Comparison of ENCODE assay signal across 27 cellular contexts in the genomic region with DNA sequence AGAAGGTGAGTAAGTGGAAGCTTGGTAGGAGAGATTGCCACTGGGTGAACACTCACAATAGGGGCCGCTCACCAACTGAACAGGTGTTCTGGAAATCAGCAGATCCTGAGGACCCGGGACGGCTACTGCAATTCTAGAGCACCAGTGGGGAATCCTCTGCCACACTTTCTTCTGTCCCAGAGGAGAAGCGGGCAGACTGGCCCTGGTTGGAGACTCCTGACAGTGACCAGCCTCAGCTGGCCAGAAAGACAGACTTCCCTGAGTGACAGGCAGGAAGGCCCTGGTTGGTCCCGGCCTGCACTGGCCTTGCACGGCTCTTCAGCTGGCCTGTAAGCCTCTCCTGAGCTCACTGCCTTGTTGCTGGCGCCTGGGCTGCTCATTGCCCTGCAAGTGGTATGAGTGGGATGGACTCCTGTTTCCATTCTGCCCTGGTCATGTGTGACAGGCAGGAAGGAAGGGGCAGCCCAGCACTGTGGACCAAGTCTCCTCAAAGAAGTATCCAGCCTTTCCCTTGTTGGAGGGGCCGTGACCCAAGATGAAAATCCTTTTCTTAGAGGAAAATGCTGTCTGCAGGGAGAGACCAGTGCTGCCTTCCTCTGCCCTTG. TPM values are rescaled to one million over a fixed set of nuclear protein-coding genes. Genes with fewer than 3 reads are reported as not detected.
DNase-seq lines count a peak whose midpoint lies in the region; ATAC-seq, FAIRE-seq and TF ChIP-seq lines count a peak whose summit lies in the region.
"Had no signal": no experiment of that assay in that cellular context is flagged by ENCODE, and none has a peak within 500 bp of the region (broad histone marks: within the 10 kb centered on the region; RNA-seq: fewer than 3 reads in every experiment).

No MANE protein-coding gene starts in this region.

- no peaks in the 10 kb centered on the region for H3K36me3 ChIP-seq in K562 (ENCODE audit: control insufficient read depth, insufficient read depth, low read length)
- H3K36me3 ChIP-seq in thyroid gland = no peaks in the 10 kb centered on the region
- H3K36me3 ChIP-seq: brain microvascular endothelial cell, MG63 had no signal

- no peak for TF ChIP-seq CTCF in K562 (IDR thresholded peaks at IDR 0.05 in 2 of 3, conservative IDR thresholded peaks at IDR 0.05 in 1 of 3; ENCODE audit: insufficient read depth in 2 of 3, low read depth in 1 of 3, low read length in 3 of 3)
- no peak for TF ChIP-seq CTCF in thyroid gland (IDR thresholded peaks at IDR 0.05)

- in situ Hi-C loops in K562 (cut with MboI) = no loop called here

- no peaks in the 10 kb centered on the region for H3K79me2 ChIP-seq in K562 (ENCODE audit: control insufficient read depth, insufficient read depth, low read length)

- no peak overlapping the region for H3K4me3 ChIP-seq in K562
- H3K4me3 ChIP-seq in thyroid gland (replicated peaks in 1 of 3) = no peak overlapping the region
- H3K4me3 ChIP-seq: adrenal gland, heart left ventricle, MG63 had no signal

- no peak overlapping the region for H3K4me2 ChIP-seq in K562 (ENCODE audit: insufficient read depth, low read length)

- DNase-seq in activated T-cell treated with anti-CD3 and anti-CD28 coated beads, Interleukin-2, amount 50 U/mL, for 48 hours = peak; percentile 13 to 14
- DNase-seq in activated T-cell treated with anti-CD3 and anti-CD28 coated beads, Interleukin-2, amount 50 U/mL, for 72 hours = no peak
- no peak for DNase-seq in K562 (ENCODE audit: extremely low read depth in 1 of 4, low spot score in 3 of 4)
- DNase-seq in mesenteric fat pad (ENCODE audit: low spot score) = peak; percentile 85
- peak; percentile 67 to 70 for DNase-seq in thyroid gland
- DNase-seq in stimulated activated naive CD4-positive, alpha-beta T cell (lab: John Stamatoyannopoulos, UW) = no peak
- no peak for DNase-seq in hippocampal formation (lab: John Stamatoyannopoulos, UW)
- DNase-seq: activated CD4-positive, alpha-beta T cell treated with anti-CD3 and anti-CD28 coated beads, Interleukin-2, amount 50 U/mL, for 4 hours; brain microvascular endothelial cell; effector memory CD4-positive, alpha-beta T cell; foreskin fibroblast; HCEC 1CT; heart left ventricle; KG1; left cardiac atrium; mesenchymal stem cell; MG63; NCI-H2029; NCI-H2227 treated with DMSO at 0.1 percent for 48 hours; NCI-H69; small intestine; T-helper 1 cell; trophoblast cell had no signal

- peaks cover 4% of the 10 kb centered on the region for H4K20me1 ChIP-seq in K562 (replicated peaks; ENCODE audit: control insufficient read depth, insufficient read depth, low read length)

- TF ChIP-seq POLR2A in K562 (conservative IDR thresholded peaks at IDR 0.05) (no peak), thyroid gland (IDR thresholded peaks at IDR 0.05) (peak in 1 of 2 donors; percentile 23)

- CTCF ChIA-PET in K562 (lab: Yijun Ruan, JAX; ENCODE audit: low intra/inter-chr PET ratio) = no interaction called here

- no peaks in the 10 kb centered on the region for H3K27me3 Mint-ChIP-seq in activated T-cell treated with anti-CD3 and anti-CD28 coated beads, Interleukin-2, amount 50 U/mL, for 72 hours (ENCODE audit: low read depth)

- no peak for FAIRE-seq in K562 (lab: Jason Lieb, UNC)
- FAIRE-seq: RCC 7860, small intestine had no signal

- no peak overlapping the region for H3K27ac Mint-ChIP-seq in activated T-cell treated with anti-CD3 and anti-CD28 coated beads, Interleukin-2, amount 50 U/mL, for 72 hours

- TF ChIP-seq EP300 in K562 (IDR thresholded peaks at IDR 0.05; ENCODE audit: low read length) = no peak

- ATAC-seq in activated T-cell treated with anti-CD3 and anti-CD28 coated beads, Interleukin-2, amount 50 U/mL, for 72 hours (replicated peaks in 1 of 2) = no peak
- ATAC-seq in K562 (peak; percentile 45; the same call in 2 of the 3 replicates), GM21529 (IDR thresholded peaks at IDR 0.05; ENCODE audit: unreplicated experiment) (no peak)

- peaks cover 67 to 94% of the 10 kb centered on the region in 2 experiments for H3K27me3 ChIP-seq in K562 (ENCODE audit: control insufficient read depth in 2 of 2, insufficient read depth in 2 of 2, low read length in 2 of 2)
- no peaks in the 10 kb centered on the region for H3K27me3 ChIP-seq in thyroid gland
- H3K27me3 ChIP-seq: adrenal gland, heart left ventricle, MG63 had no signal

- H3K27ac ChIP-seq in K562 (ENCODE audit: extremely low read depth, low read depth, low read length) (no peak overlapping the region), thyroid gland (peak overlapping the region in 2 of 3 donors; percentile 38 to 64)
- H3K27ac ChIP-seq: adrenal gland, brain microvascular endothelial cell had no signal

- H3K9ac ChIP-seq in K562 (ENCODE audit: insufficient read depth in 1 of 2, low read depth in 2 of 2, low read length in 2 of 2) = no peak overlapping the region

- H3K4me1 ChIP-seq in K562 (replicated peaks in 1 of 2; ENCODE audit: control insufficient read depth in 2 of 2, insufficient read depth in 2 of 2, low read length in 2 of 2) (0 out of 5 replicates have a peak, but pooled peaks cover 0 to under 1% of the 10 kb centered on the region in 2 experiments), thyroid gland (peaks cover 41 to 60% of the 10 kb centered on the region in 2 donors)

- no peaks in the 10 kb centered on the region for H3K9me1 ChIP-seq in K562 (ENCODE audit: control insufficient read depth, insufficient read depth, low read length)

- H3K4me3 Mint-ChIP-seq in activated T-cell treated with anti-CD3 and anti-CD28 coated beads, Interleukin-2, amount 50 U/mL, for 72 hours = no peak overlapping the region

- H3K4me1 Mint-ChIP-seq in activated T-cell treated with anti-CD3 and anti-CD28 coated beads, Interleukin-2, amount 50 U/mL, for 72 hours (ENCODE audit: low read depth) = peaks cover 18% of the 10 kb centered on the region

- intact Hi-C loops in K562 (cut with micrococcal nuclease) (no loop called here), thyroid gland (cut with DNase I) (no loop called here)

- H3K9me3 ChIP-seq in K562 (replicated peaks; ENCODE audit: control insufficient read depth, insufficient read depth, low read depth, low read length) (no peaks in the 10 kb centered on the region), thyroid gland (no peaks in the 10 kb centered on the region)
- H3K9me3 ChIP-seq: adrenal gland, heart left ventricle, MG63 had no signal

- no peaks in the 10 kb centered on the region for H3K36me3 Mint-ChIP-seq in activated T-cell treated with anti-CD3 and anti-CD28 coated beads, Interleukin-2, amount 50 U/mL, for 72 hours (ENCODE audit: insufficient read depth in 2 of 2)

- POLR2A ChIA-PET in K562 (lab: Yijun Ruan, JAX) = interaction anchor here (0.6 to 1.4 kb wide), 3 partner anchors 10 to 94 kb away, joined by 3 to 6 read pairs (median 4); no protein-coding TSS in a partner anchor

- BruUV-seq in K562 (replicated peaks; lab: Mats Ljungman, UMichigan) = no TSS peak

- WGBS in K562 (ENCODE audit: insufficient coverage, low coverage, missing lambda C conversion rate) = 2% methylated on average over 8 of the region's 8 CpGs
- 87 to 91% methylated on average over 6 of the region's 8 CpGs for WGBS in thyroid gland, 2 donors

- H2AFZ ChIP-seq in K562 (ENCODE audit: low read depth, low read length) = no peak overlapping the region

- no peak for TF ChIP-seq RAD21 in K562 (CRISPR knock-in tag; conservative IDR thresholded peaks at IDR 0.05 in 1 of 2, IDR thresholded peaks at IDR 0.05 in 1 of 2)

- H3K9me3 Mint-ChIP-seq in activated T-cell treated with anti-CD3 and anti-CD28 coated beads, Interleukin-2, amount 50 U/mL, for 72 hours = no peaks in the 10 kb centered on the region

TF ChIP-seq in K562, 482 proteins besides CTCF, POLR2A, EP300 and RAD21:
- no peak for TF ChIP-seq FOXP1 (CRISPR knock-in tag; IDR thresholded peaks at IDR 0.05)
- TF ChIP-seq, protein P1, sequence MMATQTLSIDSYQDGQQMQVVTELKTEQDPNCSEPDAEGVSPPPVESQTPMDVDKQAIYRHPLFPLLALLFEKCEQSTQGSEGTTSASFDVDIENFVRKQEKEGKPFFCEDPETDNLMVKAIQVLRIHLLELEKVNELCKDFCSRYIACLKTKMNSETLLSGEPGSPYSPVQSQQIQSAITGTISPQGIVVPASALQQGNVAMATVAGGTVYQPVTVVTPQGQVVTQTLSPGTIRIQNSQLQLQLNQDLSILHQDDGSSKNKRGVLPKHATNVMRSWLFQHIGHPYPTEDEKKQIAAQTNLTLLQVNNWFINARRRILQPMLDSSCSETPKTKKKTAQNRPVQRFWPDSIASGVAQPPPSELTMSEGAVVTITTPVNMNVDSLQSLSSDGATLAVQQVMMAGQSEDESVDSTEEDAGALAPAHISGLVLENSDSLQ (IDR thresholded peaks at IDR 0.05) = peak; percentile 48

RNA-seq across cellular contexts. Expression of a gene that starts 34.5 kb away (rescaled TPM):
- total RNA-seq in activated T-cell treated with anti-CD3 and anti-CD28 coated beads, Interleukin-2, amount 50 U/mL, for 72 hours = 10 to 100 TPM in 1 of 2 donors, 1 to 10 TPM in 1; 9.4 to 13.3 TPM
- 0.19 TPM in 1 of 2 replicates, not detected in the other for total RNA-seq in K562 (2011; cell fraction: chromatin; rRNA removed; ENCODE audit: low replicate concordance)
- 0.13 and 0.50 TPM in 2 replicates for total RNA-seq in K562 (2011; cell fraction: nucleolus; rRNA removed)
- 0.22 and 0.46 TPM in 2 replicates for total RNA-seq in K562 (2011; cell fraction: nucleoplasm; rRNA removed)
- not detected in 2 replicates for total RNA-seq in K562 (2014; rRNA removed)
- 0.15 TPM in 1 of 2 replicates, not detected in the other for total RNA-seq in K562 (2014; rRNA removed; fragmentation: Illumina TruSeq; extraction: Trizol)
- total RNA-seq in K562 (2015; rRNA removed; fragmentation: Illumina TruSeq; extraction: Trizol) = 0.18 TPM in 1 of 2 replicates, not detected in the other
- total RNA-seq in K562 (2021) = 0.22 and 0.44 TPM in 2 replicates
- 0.06 and 0.11 TPM in 2 replicates for polyA plus RNA-seq in K562 (2011; rRNA removed)
- 0.07 TPM in 2 replicates for polyA plus RNA-seq in K562 (2011; cell fraction: cytosol; rRNA removed)
- polyA plus RNA-seq in K562 (2011; cell fraction: nucleus; rRNA removed) = 0.07 and 0.25 TPM in 2 replicates
- 0.07 and 0.53 TPM in 2 replicates for polyA plus RNA-seq in K562 (2012)
- polyA plus RNA-seq in K562 (2014; fragmentation: Illumina TruSeq; extraction: Trizol) = 0.04 and 0.29 TPM in 2 replicates
- not detected for polyA plus RNA-seq in K562 (2014; fragmentation: Nextera tagmentation; extraction: Ambion mirVana)
- 0.04 TPM in 1 of 2 replicates, not detected in the other for polyA plus RNA-seq in K562 (2014; rRNA removed)
- 0.18 TPM in 1 of 2 replicates, not detected in the other for polyA minus RNA-seq in K562 (2011; rRNA and poly(A)+ RNA removed)
- not detected in 2 replicates for polyA minus RNA-seq in K562 (2011; cell fraction: cytosol; rRNA and poly(A)+ RNA removed)
- polyA minus RNA-seq in K562 (2011; cell fraction: nucleus; rRNA and poly(A)+ RNA removed) = 0.13 TPM in 1 of 2 replicates, not detected in the other
- total RNA-seq in mesenteric fat pad = 21.9 TPM
- 10 to 100 TPM; 28.1 to 60.4 (median 32.7) TPM for total RNA-seq in thyroid gland
- total RNA-seq: HT1080 had no signal

Comparison
In these comparisons a context has a peak if more than half of its experiments do, and no peak if none do; other contexts are left out.
1. DNase-seq: peak in activated T-cell treated with anti-CD3 and anti-CD28 coated beads, Interleukin-2, amount 50 U/mL, for 48 hours (2 of 2), mesenteric fat pad (single experiment) and thyroid gland (2 of 2); none in activated T-cell treated with anti-CD3 and anti-CD28 coated beads, Interleukin-2, amount 50 U/mL, for 72 hours (0 of 2), K562 (0 of 4), stimulated activated naive CD4-positive, alpha-beta T cell (0 of 6) and hippocampal formation (0 of 2).
2. RNA of a gene that starts 34.5 kb away (total RNA-seq): 28.1 to 60.4 TPM in thyroid gland, 21.9 TPM in mesenteric fat pad (single experiment) and 9.4 to 13.3 TPM in activated T-cell treated with anti-CD3 and anti-CD28 coated beads, Interleukin-2, amount 50 U/mL, for 72 hours; 0.13 to 0.50 TPM in K562; every median in the first group is over 4 times any median in the second.